In the genomic region with DNA sequence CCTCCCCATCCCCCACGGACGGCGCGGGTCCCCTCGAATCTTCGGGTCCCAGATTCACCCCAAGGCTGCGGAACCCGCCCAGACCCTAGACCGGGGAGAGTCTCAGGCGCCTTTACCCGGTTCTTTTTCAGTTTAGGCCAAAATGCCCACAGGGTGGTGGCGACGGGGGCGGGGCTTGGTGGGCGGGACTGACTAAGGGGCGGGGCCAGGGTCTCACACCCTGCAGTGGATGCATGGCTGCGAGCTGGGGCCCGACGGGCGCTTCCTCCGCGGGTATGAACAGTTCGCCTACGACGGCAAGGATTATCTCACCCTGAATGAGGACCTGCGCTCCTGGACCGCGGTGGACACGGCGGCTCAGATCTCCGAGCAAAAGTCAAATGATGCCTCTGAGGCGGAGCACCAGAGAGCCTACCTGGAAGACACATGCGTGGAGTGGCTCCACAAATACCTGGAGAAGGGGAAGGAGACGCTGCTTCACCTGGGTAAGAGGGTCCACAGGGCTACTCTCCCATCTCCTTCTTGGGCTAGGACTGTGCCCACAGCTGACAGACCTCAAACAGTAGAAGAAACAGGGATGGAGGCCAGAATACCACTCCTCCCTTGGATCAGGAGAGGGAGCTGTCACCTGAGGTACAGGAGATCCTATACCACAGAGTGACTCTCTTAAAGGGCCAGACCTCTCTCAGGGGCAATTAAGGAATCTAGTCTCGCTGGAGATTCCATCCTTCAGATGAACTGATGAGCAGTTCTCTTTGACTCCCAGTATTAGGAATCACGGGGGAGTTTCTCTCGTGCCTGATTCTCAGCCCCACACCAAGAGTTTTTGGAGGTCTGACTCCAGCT, we compare ENCODE assay signal across 8 cellular contexts. TPM values are rescaled to one million over a fixed set of nuclear protein-coding genes. Genes with fewer than 3 reads are reported as not detected.
A peak's percentile ranks its signal among the peaks of the same experiment; 100 is the strongest.
DNase-seq lines count a peak whose midpoint lies in the region; ATAC-seq and TF ChIP-seq lines count a peak whose summit lies in the region.

No MANE protein-coding gene starts in this region.

- H3K9me3 ChIP-seq in lower lobe of right lung: no peaks in the 10 kb centered on the region

- intact Hi-C loops in dorsolateral prefrontal cortex (cut with DNase I) (loop anchor here in 1 of 2 donors (5.0 kb wide), 1 partner anchor 37 kb away; no protein-coding TSS in a partner anchor), lower lobe of right lung (cut with DNase I) (no loop called here)

- peak overlapping the region in 56 of 59 donors; percentile 29 to 97 (median 86) for H3K27ac ChIP-seq in dorsolateral prefrontal cortex
- peak overlapping the region; percentile 98 for H3K27ac ChIP-seq in lower lobe of right lung

- no peak for TF ChIP-seq CTCF in dorsolateral prefrontal cortex (IDR thresholded peaks at IDR 0.05 in 54 of 56, conservative IDR thresholded peaks at IDR 0.05 in 2 of 56; ENCODE audit: low read depth in 1 of 56, partially characterized antibody in 56 of 56)
- TF ChIP-seq CTCF in lower lobe of right lung (IDR thresholded peaks at IDR 0.05): no peak

- peaks cover 50% of the 10 kb centered on the region for H3K4me1 ChIP-seq in lower lobe of right lung

- H3K36me3 ChIP-seq in lower lobe of right lung: peaks cover 43% of the 10 kb centered on the region

- H3K27me3 ChIP-seq in dorsolateral prefrontal cortex: peaks cover 0 to 24% (median 0%) of the 10 kb centered on the region in 45 donors
- no peaks in the 10 kb centered on the region for H3K27me3 ChIP-seq in lower lobe of right lung (ENCODE audit: low read depth)

- DNase-seq in AG20443 (ENCODE audit: low spot score) (peak; percentile 90), NCI-H1105 (lab: John Stamatoyannopoulos, UW) (peak; percentile 9), dorsolateral prefrontal cortex (no peak), lower lobe of right lung (peak; percentile 84), NCI-H1048 (lab: John Stamatoyannopoulos, UW) (no peak)
- DNase-seq in activated CD4-positive, alpha-beta T cell treated with anti-CD3 and anti-CD28 coated beads, Interleukin-2, amount 50 U/mL, for 48 hours: peak; percentile 87
- peak; percentile 71 for DNase-seq in stimulated activated CD8-positive, alpha-beta memory T cell treated with anti-CD3 and anti-CD28 coated beads, Interleukin-12 subunit alpha, Interleukin-12 subunit beta, amount 100 ng/mL, for 24 hours (ENCODE audit: extremely low read depth)

- H3K4me3 ChIP-seq in dorsolateral prefrontal cortex: peak overlapping the region; percentile 36 to 93 (median 78)
- H3K4me3 ChIP-seq in lower lobe of right lung: peak overlapping the region; percentile 93

- ATAC-seq in GM21528 (IDR thresholded peaks at IDR 0.05; ENCODE audit: low FRiP score, unreplicated experiment) (peak; percentile 31), lower lobe of right lung (peak; percentile 91)

RNA-seq across cellular contexts. Expression of a gene that starts 0.9 kb away (rescaled TPM):
- 100 to 1,000 TPM in 88 of 120 experiments, 10 to 100 TPM in 32; 69.4 to 274 (median 123) TPM for total RNA-seq in dorsolateral prefrontal cortex
- 1,079 TPM for total RNA-seq in lower lobe of right lung

Comparison
In these comparisons a context has a peak if more than half of its experiments do, and no peak if none do; other contexts are left out.
1. DNase-seq: peak in AG20443 (single experiment), NCI-H1105 (single experiment), activated CD4-positive, alpha-beta T cell treated with anti-CD3 and anti-CD28 coated beads, Interleukin-2, amount 50 U/mL, for 48 hours (2 of 2), lower lobe of right lung (single experiment) and stimulated activated CD8-positive, alpha-beta memory T cell treated with anti-CD3 and anti-CD28 coated beads, Interleukin-12 subunit alpha, Interleukin-12 subunit beta, amount 100 ng/mL, for 24 hours (single experiment); none in dorsolateral prefrontal cortex (0 of 10) and NCI-H1048 (single experiment).